30 cellular contexts compared by ENCODE assay signal in genomic region chr14:87960013-87960787, GRCh38. TPM values are rescaled to one million over a fixed set of nuclear protein-coding genes. Genes with fewer than 3 reads are reported as not detected.
DNase-seq lines count a peak whose midpoint lies in the region; ATAC-seq and TF ChIP-seq lines count a peak whose summit lies in the region.
"Had no signal": no experiment of that assay in that cellular context is flagged by ENCODE, and none has a peak within 500 bp of the region (broad histone marks: within the 10 kb centered on the region; RNA-seq: fewer than 3 reads in every experiment).

No MANE protein-coding gene starts in this region.

- peaks cover 5 to 26% (median 22%) of the 10 kb centered on the region in 4 donors for H3K4me1 Mint-ChIP-seq in CD4-positive, CD25-positive, alpha-beta regulatory T cell
- H3K4me1 Mint-ChIP-seq in CD4-positive, alpha-beta T cell (ENCODE audit: low read depth): peaks cover 34% of the 10 kb centered on the region
- peaks cover 6 to 44% (median 14%) of the 10 kb centered on the region in 4 donors for H3K4me1 Mint-ChIP-seq in naive thymus-derived CD8-positive, alpha-beta T cell
- H3K4me1 Mint-ChIP-seq: neural crest cell had no signal

- H3K36me3 Mint-ChIP-seq in CD4-positive, CD25-positive, alpha-beta regulatory T cell: peaks cover 56% of the 10 kb centered on the region
- peaks cover 80% of the 10 kb centered on the region for H3K36me3 Mint-ChIP-seq in CD4-positive, alpha-beta T cell (ENCODE audit: low read depth)
- peaks cover 33 to 70% (median 62%) of the 10 kb centered on the region in 3 donors for H3K36me3 Mint-ChIP-seq in naive thymus-derived CD8-positive, alpha-beta T cell

- H3K9me3 ChIP-seq in CD4-positive, CD25-positive, alpha-beta regulatory T cell (ENCODE audit: control insufficient read depth in 2 of 2, low read length in 2 of 2): no peaks in the 10 kb centered on the region
- no peaks in the 10 kb centered on the region for H3K9me3 ChIP-seq in CD4-positive, alpha-beta T cell (ENCODE audit: control insufficient read depth, low read length)
- no peaks in the 10 kb centered on the region for H3K9me3 ChIP-seq in breast epithelium
- H3K9me3 ChIP-seq: pancreas, SK-N-SH, spleen, thyroid gland had no signal

- no peak overlapping the region for H3K27ac ChIP-seq in CD4-positive, CD25-positive, alpha-beta regulatory T cell (ENCODE audit: insufficient read depth, low read length, poor library complexity, severe bottlenecking)
- no peak overlapping the region for H3K27ac ChIP-seq in CD4-positive, alpha-beta T cell (ENCODE audit: low read depth, low read length)
- H3K27ac ChIP-seq in breast epithelium: no peak overlapping the region
- H3K27ac ChIP-seq: BLaER1, brain microvascular endothelial cell, hepatocyte, pancreas, thyroid gland had no signal

- intact Hi-C loops in CD4-positive, alpha-beta T cell (cut with DNase I, micrococcal nuclease): no loop called here
- intact Hi-C loops in breast epithelium (cut with DNase I; ENCODE audit: low total_unique reads) (no loop called here), posterior vena cava (cut with DNase I) (no loop called here)

- H3K27me3 Mint-ChIP-seq in CD4-positive, CD25-positive, alpha-beta regulatory T cell: no peaks in the 10 kb centered on the region
- H3K27me3 Mint-ChIP-seq in CD4-positive, alpha-beta T cell: no peaks in the 10 kb centered on the region
- H3K27me3 Mint-ChIP-seq in naive thymus-derived CD8-positive, alpha-beta T cell: no peaks in the 10 kb centered on the region

- H3K4me3 ChIP-seq in CD4-positive, CD25-positive, alpha-beta regulatory T cell (ENCODE audit: low read depth, low read length): peak overlapping the region; percentile 8
- H3K4me3 ChIP-seq in breast epithelium: no peak overlapping the region
- H3K4me3 ChIP-seq: BLaER1, hepatocyte, lung, pancreas, spleen, thyroid gland had no signal

- POLR2A ChIA-PET in CD4-positive, alpha-beta T cell (lab: Charles Lee): no interaction called here
- POLR2A ChIA-PET in naive thymus-derived CD8-positive, alpha-beta T cell (lab: Charles Lee): no interaction called here

- TF ChIP-seq CTCF in CD4-positive, alpha-beta T cell (IDR thresholded peaks at IDR 0.05): no peak
- no peak for TF ChIP-seq CTCF in breast epithelium (IDR thresholded peaks at IDR 0.05)

- no peak for DNase-seq in CD4-positive, CD25-positive, alpha-beta regulatory T cell
- DNase-seq in CD4-positive, alpha-beta T cell: peak in 2 of 10 experiments; percentile 2 to 9
- peak; percentile 0 for DNase-seq in activated gamma-delta T cell treated with anti-CD3 and anti-CD28 coated beads, Interleukin-2, amount 50 U/mL, for 16 hours (ENCODE audit: low read depth)
- peak in 1 of 10 donors; percentile 35 for DNase-seq in naive thymus-derived CD8-positive, alpha-beta T cell
- no peak for DNase-seq in NCI-H748 (lab: John Stamatoyannopoulos, UW; ENCODE audit: unreplicated experiment)
- no peak for DNase-seq in breast epithelium (ENCODE audit: low spot score in 2 of 2)
- no peak for DNase-seq in posterior vena cava (ENCODE audit: low spot score)
- DNase-seq: activated naive CD4-positive, alpha-beta T cell treated with anti-CD3 and anti-CD28 coated beads for 36 hours; amygdala; brain microvascular endothelial cell; Calu3; DMS79; HCEC 1CT; MV-4-11; NCI-H146; NCI-H2107; NCI-H345; NCI-H69; pancreas; SK-N-SH; spleen; stimulated activated CD4-positive, alpha-beta T cell treated with anti-CD3 and anti-CD28 coated beads, Interleukin-2, amount 100 ng/mL, for 24 hours had no signal

- no peak for TF ChIP-seq POLR2A in breast epithelium (IDR thresholded peaks at IDR 0.05)

- H3K9me3 Mint-ChIP-seq in CD4-positive, CD25-positive, alpha-beta regulatory T cell: peaks cover 1 to 4% (median 3%) of the 10 kb centered on the region in 7 donors
- H3K9me3 Mint-ChIP-seq in CD4-positive, alpha-beta T cell: peaks cover 11% of the 10 kb centered on the region
- H3K9me3 Mint-ChIP-seq in naive thymus-derived CD8-positive, alpha-beta T cell: peaks cover 0 to 22% (median 0%) of the 10 kb centered on the region in 9 donors

- no peaks in the 10 kb centered on the region for H3K27me3 ChIP-seq in CD4-positive, CD25-positive, alpha-beta regulatory T cell (ENCODE audit: control insufficient read depth, insufficient read depth, low read length)
- H3K27me3 ChIP-seq in CD4-positive, alpha-beta T cell (ENCODE audit: control insufficient read depth, insufficient read depth, low read length): no peaks in the 10 kb centered on the region
- no peaks in the 10 kb centered on the region for H3K27me3 ChIP-seq in breast epithelium
- H3K27me3 ChIP-seq: BLaER1, brain microvascular endothelial cell, hepatocyte, pancreas, spleen, thyroid gland had no signal

- no peak for ATAC-seq in CD4-positive, CD25-positive, alpha-beta regulatory T cell (ENCODE audit: low read depth in 2 of 2)
- peak; percentile 60 for ATAC-seq in CD4-positive, alpha-beta T cell (ENCODE audit: poor library complexity)
- ATAC-seq in naive thymus-derived CD8-positive, alpha-beta T cell: no peak
- ATAC-seq: activated CD4-positive, CD25-positive, alpha-beta regulatory T cell treated with anti-CD3 and anti-CD28 coated beads, Interleukin-2, amount 50 U/mL, for 24 hours; pancreas; Right ventricle myocardium inferior had no signal

- no peaks in the 10 kb centered on the region for H3K4me1 ChIP-seq in CD4-positive, CD25-positive, alpha-beta regulatory T cell (ENCODE audit: control insufficient read depth, insufficient read depth, low read length, poor library complexity, severe bottlenecking)
- H3K4me1 ChIP-seq in breast epithelium: no peaks in the 10 kb centered on the region
- H3K4me1 ChIP-seq: pancreas, spleen, thyroid gland had no signal

- H3K4me3 Mint-ChIP-seq in CD4-positive, CD25-positive, alpha-beta regulatory T cell: peak overlapping the region in 1 of 4 donors; percentile 49
- no peak overlapping the region for H3K4me3 Mint-ChIP-seq in CD4-positive, alpha-beta T cell
- no peak overlapping the region for H3K4me3 Mint-ChIP-seq in naive thymus-derived CD8-positive, alpha-beta T cell
- H3K4me3 Mint-ChIP-seq: activated naive CD4-positive, alpha-beta T cell treated with anti-CD3 and anti-CD28 coated beads for 36 hours; neural crest cell had no signal

- CTCF ChIA-PET in CD4-positive, alpha-beta T cell (lab: Charles Lee): no interaction called here

- H3K27ac Mint-ChIP-seq in CD4-positive, CD25-positive, alpha-beta regulatory T cell: peak overlapping the region in 2 of 3 donors; percentile 28 to 93
- H3K27ac Mint-ChIP-seq in CD4-positive, alpha-beta T cell: peak overlapping the region; percentile 69
- H3K27ac Mint-ChIP-seq in naive thymus-derived CD8-positive, alpha-beta T cell: peak overlapping the region in 9 of 10 donors; percentile 2 to 84 (median 36)
- H3K27ac Mint-ChIP-seq: activated naive CD4-positive, alpha-beta T cell treated with anti-CD3 and anti-CD28 coated beads for 36 hours had no signal

- peaks cover 15% of the 10 kb centered on the region for H3K36me3 ChIP-seq in CD4-positive, CD25-positive, alpha-beta regulatory T cell (ENCODE audit: control insufficient read depth, insufficient read depth, low read length)
- no peaks in the 10 kb centered on the region for H3K36me3 ChIP-seq in breast epithelium
- H3K36me3 ChIP-seq: brain microvascular endothelial cell had no signal

RNA-seq across cellular contexts. Expression of gene GALC, which starts 32.8 kb away (rescaled TPM):
- 17.5 TPM for total RNA-seq in CD4-positive, CD25-positive, alpha-beta regulatory T cell
- 10 to 100 TPM; 10.6 to 14.0 (median 12.6) TPM for polyA plus RNA-seq in CD4-positive, CD25-positive, alpha-beta regulatory T cell
- total RNA-seq in CD4-positive, alpha-beta T cell: 10 to 100 TPM; 14.7 to 14.9 TPM
- total RNA-seq in naive thymus-derived CD8-positive, alpha-beta T cell: 10 to 100 TPM; 19.7 to 24.4 TPM
- 10 to 100 TPM in 1 of 3 donors, 1 to 10 TPM in 2; 8.1 to 18.7 (median 9.0) TPM for polyA plus RNA-seq in naive thymus-derived CD8-positive, alpha-beta T cell
- 10 to 100 TPM; 30.8 to 39.8 (median 37.3) TPM for total RNA-seq in breast epithelium
- 10 to 100 TPM; 18.1 to 23.9 TPM for total RNA-seq in posterior vena cava

RNA-seq across cellular contexts. Expression of gene GPR65, which starts 44.7 kb away (rescaled TPM):
- total RNA-seq in CD4-positive, CD25-positive, alpha-beta regulatory T cell: 12.3 TPM
- polyA plus RNA-seq in CD4-positive, CD25-positive, alpha-beta regulatory T cell: 10 to 100 TPM; 12.6 to 15.5 (median 13.5) TPM
- total RNA-seq in CD4-positive, alpha-beta T cell: 10 to 100 TPM; 10.5 to 10.7 TPM
- total RNA-seq in naive thymus-derived CD8-positive, alpha-beta T cell: 10 to 100 TPM; 11.4 TPM
- 10 to 100 TPM; 12.0 to 27.3 (median 14.9) TPM for polyA plus RNA-seq in naive thymus-derived CD8-positive, alpha-beta T cell
- 1 to 10 TPM; 1.0 to 2.3 (median 1.1) TPM for total RNA-seq in breast epithelium
- 1 to 10 TPM; 2.0 to 2.4 TPM for total RNA-seq in posterior vena cava
- total RNA-seq: LHCN-M2, neural crest cell had no signal
